Comparison of ENCODE assay signal across 8 cellular contexts in genomic region chr15:63048986-63049665, GRCh38. TPM values are rescaled to one million over a fixed set of nuclear protein-coding genes. Genes with fewer than 3 reads are reported as not detected.
DNase-seq lines count a peak whose midpoint lies in the region; ATAC-seq, FAIRE-seq and TF ChIP-seq lines count a peak whose summit lies in the region.

No MANE protein-coding gene starts in this region.

- H3K36me3 ChIP-seq in ES-I3 (ENCODE audit: insufficient read depth, low read length) (peaks cover 35% of the 10 kb centered on the region), KMS-11 (ENCODE audit: insufficient read depth) (no peaks in the 10 kb centered on the region), small intestine (ENCODE audit: control insufficient read depth in 2 of 2, insufficient read depth in 2 of 2, low read length in 2 of 2) (no peaks in the 10 kb centered on the region)

- TF ChIP-seq CTCF in KMS-11 (conservative IDR thresholded peaks at IDR 0.05; ENCODE audit: low read depth, low read length) (no peak), cardiac fibroblast (IDR thresholded peaks at IDR 0.05; ENCODE audit: low read depth, low read length) (no peak)

- peak overlapping the region; percentile 63 for H3K27ac Mint-ChIP-seq in T-helper 2 cell treated with Interferon-gamma antibody and Interleukin-4, amounts not matched to agents 5 μg/mL and 100 μg/mL, for 36 hours

- peaks cover 12% of the 10 kb centered on the region for H3K4me1 Mint-ChIP-seq in T-helper 2 cell treated with Interferon-gamma antibody and Interleukin-4, amounts not matched to agents 5 μg/mL and 100 μg/mL, for 36 hours (ENCODE audit: low read depth)

- FAIRE-seq in small intestine (lab: Jason Lieb, UNC) = no peak

- H3K36me3 Mint-ChIP-seq in T-helper 2 cell treated with Interferon-gamma antibody and Interleukin-4, amounts not matched to agents 5 μg/mL and 100 μg/mL, for 36 hours (ENCODE audit: low read depth) = no peaks in the 10 kb centered on the region

- peak overlapping the region; percentile 71 for H3K9ac ChIP-seq in ES-I3 (ENCODE audit: low read depth, low read length)
- H3K9ac ChIP-seq in KMS-11 = peak overlapping the region; percentile 12; the same call in 1 of the 2 replicates

- H4K20me1 ChIP-seq in KMS-11 (ENCODE audit: insufficient read depth) = no peaks in the 10 kb centered on the region

- peaks cover 54% of the 10 kb centered on the region for H3K27me3 Mint-ChIP-seq in T-helper 2 cell treated with Interferon-gamma antibody and Interleukin-4, amounts not matched to agents 5 μg/mL and 100 μg/mL, for 36 hours (ENCODE audit: low read depth)

- H3K4me2 ChIP-seq in KMS-11 = peak overlapping the region; percentile 52

- H2AFZ ChIP-seq in KMS-11 (ENCODE audit: low read depth) = peak overlapping the region; percentile 97

- peak overlapping the region; percentile 91 for H3K4me3 Mint-ChIP-seq in T-helper 2 cell treated with Interferon-gamma antibody and Interleukin-4, amounts not matched to agents 5 μg/mL and 100 μg/mL, for 36 hours

- no peaks in the 10 kb centered on the region for H3K9me3 Mint-ChIP-seq in T-helper 2 cell treated with Interferon-gamma antibody and Interleukin-4, amounts not matched to agents 5 μg/mL and 100 μg/mL, for 36 hours

- H3K9me3 ChIP-seq in ES-I3 (ENCODE audit: control insufficient read depth, insufficient read depth, low read length) = no peaks in the 10 kb centered on the region
- no peaks in the 10 kb centered on the region for H3K9me3 ChIP-seq in small intestine (ENCODE audit: control insufficient read depth, low read depth)

- no peak overlapping the region for H3K4me3 ChIP-seq in KMS-11 (IDR thresholded peaks at IDR 0.05; ENCODE audit: insufficient read depth, low read depth, low read length)
- H3K4me3 ChIP-seq in cardiac fibroblast (replicated peaks in 1 of 2; ENCODE audit: low read depth in 2 of 2, low read length in 2 of 2) = peak overlapping the region; percentile 65 to 70
- peak overlapping the region; percentile 67 to 93 for H3K4me3 ChIP-seq in small intestine (ENCODE audit: low read depth in 1 of 2, low read length in 2 of 2)

- no peaks in the 10 kb centered on the region; the same call in 1 of the 2 replicates for H3K27me3 ChIP-seq in KMS-11 (ENCODE audit: insufficient read depth, low read depth)
- H3K27me3 ChIP-seq in small intestine (ENCODE audit: control insufficient read depth in 2 of 2, insufficient read depth in 2 of 2, low read length in 2 of 2) = peaks cover 0 to 2% of the 10 kb centered on the region in 2 donors

- ATAC-seq in GM18867 (IDR thresholded peaks at IDR 0.05; ENCODE audit: unreplicated experiment) = no peak

- WGBS in small intestine, 3 donors = 1 to 5% (median 5%) methylated on average over 25 to 26 of the region's 26 CpGs

- H3K27ac ChIP-seq in KMS-11 = no peak overlapping the region
- H3K27ac ChIP-seq in small intestine (ENCODE audit: low read depth in 1 of 2, low read length in 1 of 2) = peak overlapping the region; percentile 96 to 97

- H3K79me2 ChIP-seq in KMS-11 (ENCODE audit: insufficient read depth, low read depth) = no peaks in the 10 kb centered on the region

- peak; percentile 31 for DNase-seq in T-helper 2 cell treated with Interferon-gamma antibody and Interleukin-4, amounts not matched to agents 5 μg/mL and 100 μg/mL, for 36 hours (ENCODE audit: low spot score)
- DNase-seq in cardiac fibroblast (ENCODE audit: low read depth in 2 of 2) = peak; percentile 61 to 63
- peak; percentile 82 for DNase-seq in islet precursor cell
- DNase-seq in small intestine = peak; percentile 70
- DNase-seq in effector CD4-positive, alpha-beta T cell = no peak

- peaks cover 48% of the 10 kb centered on the region for H3K4me1 ChIP-seq in ES-I3 (ENCODE audit: insufficient read depth, low read length)
- H3K4me1 ChIP-seq in KMS-11 (ENCODE audit: low read depth, poor library complexity, severe bottlenecking) = peaks cover 25% of the 10 kb centered on the region
- peaks cover 1 to 19% of the 10 kb centered on the region in 2 donors for H3K4me1 ChIP-seq in small intestine (ENCODE audit: control insufficient read depth in 2 of 2, insufficient read depth in 1 of 2, low read depth in 1 of 2, low read length in 1 of 2)

RNA-seq across cellular contexts. Expression of gene TPM1, which starts 6.6 kb away (rescaled TPM):
- 100 to 1,000 TPM; 353 to 542 (median 411) TPM for polyA plus RNA-seq in small intestine
